ENCODE assay signal across 15 cellular contexts in the genomic region with DNA sequence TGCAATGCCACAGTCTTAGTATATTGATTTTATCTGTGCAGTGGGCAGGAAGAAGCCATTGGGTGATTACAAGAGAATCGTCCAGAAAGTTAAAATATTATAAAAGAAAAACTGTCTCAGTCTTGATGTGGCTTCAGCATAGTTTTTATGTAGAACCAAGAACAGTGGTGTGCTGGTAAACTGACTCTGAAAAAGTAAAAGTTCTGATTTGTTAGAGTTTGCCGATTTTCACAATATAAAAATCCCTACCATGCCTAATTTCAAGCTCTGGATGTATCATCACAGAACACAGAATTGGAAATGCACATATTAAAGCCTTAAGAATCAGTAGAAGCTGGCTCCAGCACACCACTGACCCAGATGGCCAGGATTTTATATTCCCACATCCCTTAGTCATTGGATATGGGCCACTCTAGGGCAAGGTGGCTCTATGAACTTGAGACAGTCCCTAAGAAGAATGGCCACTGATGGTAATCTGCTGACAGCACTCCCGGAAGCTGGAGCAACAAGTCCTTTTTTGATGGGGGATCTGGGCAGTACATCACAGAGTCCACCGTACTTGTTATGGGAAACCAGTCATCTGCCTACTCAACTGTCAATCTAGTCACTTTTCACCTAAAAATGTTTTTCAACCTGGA. TPM values are rescaled to one million over a fixed set of nuclear protein-coding genes. Genes with fewer than 3 reads are reported as not detected.
DNase-seq lines count a peak whose midpoint lies in the region; ATAC-seq and TF ChIP-seq lines count a peak whose summit lies in the region.
"Had no signal": no experiment of that assay in that cellular context is flagged by ENCODE, and none has a peak within 500 bp of the region (broad histone marks: within the 10 kb centered on the region; RNA-seq: fewer than 3 reads in every experiment).

No MANE protein-coding gene starts in this region.

- no peak overlapping the region for H3K4me3 Mint-ChIP-seq in endodermal cell
- H3K4me3 Mint-ChIP-seq: CD4-positive, alpha-beta T cell; IgD-negative memory B cell; T-helper 1 cell treated with Interleukin-12 subunit alpha and Interleukin-12 subunit beta and Interleukin-4 antibody, amounts not matched to agents 30 μg/mL and 1 μg/mL, for 36 hours had no signal

- peaks cover 26% of the 10 kb centered on the region for H3K4me1 Mint-ChIP-seq in endodermal cell

- H3K4me1 ChIP-seq in RWPE2 (ENCODE audit: insufficient read depth, poor library complexity, severe bottlenecking): no peaks in the 10 kb centered on the region
- peaks cover 4% of the 10 kb centered on the region for H3K4me1 ChIP-seq in endodermal cell (ENCODE audit: control insufficient read depth, insufficient read depth, low read length)
- no peaks in the 10 kb centered on the region for H3K4me1 ChIP-seq in uterus

- no peaks in the 10 kb centered on the region for H3K36me3 ChIP-seq in RWPE2 (ENCODE audit: low read depth)
- no peaks in the 10 kb centered on the region for H3K36me3 ChIP-seq in endodermal cell (ENCODE audit: control insufficient read depth, insufficient read depth, low read length)
- H3K36me3 ChIP-seq in uterus: no peaks in the 10 kb centered on the region
- H3K36me3 ChIP-seq: BE2C had no signal

- intact Hi-C loops in uterus (cut with DNase I; ENCODE audit: low total_unique reads): no loop called here

- H3K9me3 ChIP-seq in RWPE2 (ENCODE audit: severe bottlenecking): no peaks in the 10 kb centered on the region
- peaks cover 13% of the 10 kb centered on the region for H3K9me3 ChIP-seq in endodermal cell (ENCODE audit: control insufficient read depth, low read length)
- H3K9me3 ChIP-seq in uterus: no peaks in the 10 kb centered on the region
- H3K9me3 ChIP-seq: BE2C had no signal

- no peak overlapping the region for H3K4me3 ChIP-seq in RWPE2 (ENCODE audit: severe bottlenecking)
- H3K4me3 ChIP-seq in endodermal cell (ENCODE audit: low read length): peak overlapping the region; percentile 51
- H3K4me3 ChIP-seq in uterus: no peak overlapping the region

- DNase-seq in RWPE2 (ENCODE audit: low spot score) (no peak), endodermal cell (no peak), GM20000 (ENCODE audit: low spot score) (no peak), uterus (no peak)
- DNase-seq: NCI-H1105 treated with DMSO at 0.1 percent for 48 hours, NCI-H2029 treated with DMSO at 0.1 percent for 48 hours, NCI-H345, Right ventricle myocardium superior had no signal

- no peak overlapping the region for H3K9ac ChIP-seq in endodermal cell (ENCODE audit: extremely low read depth, low read length, poor library complexity, severe bottlenecking)

- H3K36me3 Mint-ChIP-seq in endodermal cell (ENCODE audit: low read depth): peaks cover 6% of the 10 kb centered on the region
- H3K36me3 Mint-ChIP-seq: IgD-negative memory B cell had no signal

- TF ChIP-seq CTCF in RWPE2 (IDR thresholded peaks at IDR 0.05; ENCODE audit: poor library complexity, severe bottlenecking) (peak; percentile 44), endodermal cell (conservative IDR thresholded peaks at IDR 0.05) (no peak), GM20000 (IDR thresholded peaks at IDR 0.05; ENCODE audit: extremely low read depth, missing control alignments) (no peak), uterus (IDR thresholded peaks at IDR 0.05) (no peak)

- peaks cover 19% of the 10 kb centered on the region for H3K9me3 Mint-ChIP-seq in endodermal cell
- H3K9me3 Mint-ChIP-seq: CD4-positive, alpha-beta T cell; IgD-negative memory B cell; T-helper 1 cell treated with Interleukin-12 subunit alpha and Interleukin-12 subunit beta and Interleukin-4 antibody, amounts not matched to agents 30 μg/mL and 1 μg/mL, for 36 hours had no signal

- H3K27ac Mint-ChIP-seq in endodermal cell: no peak overlapping the region
- H3K27ac Mint-ChIP-seq: CD4-positive, alpha-beta T cell; IgD-negative memory B cell had no signal

- ATAC-seq in GM21381 (IDR thresholded peaks at IDR 0.05; ENCODE audit: unreplicated experiment) (peak; percentile 6), HG02884 (IDR thresholded peaks at IDR 0.05; ENCODE audit: unreplicated experiment) (peak; percentile 5), RWPE2 (ENCODE audit: low read depth) (no peak), GM19328 (IDR thresholded peaks at IDR 0.05; ENCODE audit: unreplicated experiment) (no peak)

- WGBS in endodermal cell (ENCODE audit: insufficient coverage in 1 of 2, insufficient read length in 1 of 2), 2 experiments: 93 to 100% methylated on average over 2 to 4 of the region's 4 CpGs

- TF ChIP-seq POLR2A in uterus (IDR thresholded peaks at IDR 0.05): no peak

- H3K27ac ChIP-seq in RWPE2 (ENCODE audit: poor library complexity, severe bottlenecking) (no peak overlapping the region), endodermal cell (ENCODE audit: low read depth, low read length) (no peak overlapping the region), uterus (no peak overlapping the region)

- H3K27me3 ChIP-seq in RWPE2 (ENCODE audit: insufficient read depth, poor library complexity, severe bottlenecking): no peaks in the 10 kb centered on the region
- no peaks in the 10 kb centered on the region for H3K27me3 ChIP-seq in endodermal cell (ENCODE audit: control insufficient read depth, insufficient read depth, low read length, poor library complexity, severe bottlenecking)
- no peaks in the 10 kb centered on the region for H3K27me3 ChIP-seq in uterus
- H3K27me3 ChIP-seq: BE2C had no signal

- no peaks in the 10 kb centered on the region for H3K27me3 Mint-ChIP-seq in endodermal cell (ENCODE audit: insufficient read depth)
- H3K27me3 Mint-ChIP-seq: CD4-positive, alpha-beta T cell; IgD-negative memory B cell had no signal

RNA-seq across cellular contexts. Expression of gene PLEKHM3, which starts 9.3 kb away (rescaled TPM):
- total RNA-seq in endodermal cell (10 to 100 TPM; 13.3 to 17.9 TPM), uterus (10 to 100 TPM; 20.5 to 43.4 (median 21.6) TPM)
- 6.8 TPM for polyA plus RNA-seq in endodermal cell (2013, experiment 1 of 2)
- polyA plus RNA-seq in endodermal cell (2013, experiment 2 of 2): 6.6 TPM

Comparison
In these comparisons a context has a peak if more than half of its experiments do, and no peak if none do; other contexts are left out.
1. ATAC-seq: peak in GM21381 (single experiment) and HG02884 (single experiment); none in RWPE2 (single experiment) and GM19328 (single experiment).